In genomic region chrX:39725114-39725513, GRCh38 we compare ENCODE assay signal across 25 cellular contexts.
"Had no signal": no experiment of that assay in that cellular context is flagged by ENCODE, and none has a peak within 500 bp of the region (broad histone marks: within the 10 kb centered on the region; RNA-seq: fewer than 3 reads in every experiment).

No MANE protein-coding gene starts in this region.

- H3K4me1 ChIP-seq: body of pancreas had no signal

- DNase-seq: activated CD4-positive, alpha-beta T cell treated with anti-CD3 and anti-CD28 coated beads for 48 hours; activated CD4-positive, alpha-beta T cell treated with anti-CD3 and anti-CD28 coated beads, Interleukin-2, amount 50 U/mL, for 4 hours; activated CD4-positive, CD25-positive, alpha-beta regulatory T cell treated with anti-CD3 and anti-CD28 coated beads, Interleukin-2, amount 50 U/mL, for 72 hours; activated CD8-positive, alpha-beta memory T cell treated with anti-CD3 and anti-CD28 coated beads for 24 hours; activated effector memory CD4-positive, alpha-beta T cell treated with anti-CD3 and anti-CD28 coated beads, Interleukin-2, amount 50 U/mL, for 16 hours; activated naive CD4-positive, alpha-beta T cell treated with Interleukin-2 at 50 U/mL for 16 hours; activated naive CD8-positive, alpha-beta T cell treated with anti-CD3 and anti-CD28 coated beads, Interleukin-2, amount 50 U/mL, for 24 hours; activated T-cell treated with anti-CD3 and anti-CD28 coated beads, Interleukin-2, amount 50 U/mL, for 4 hours; amniotic stem cell; body of pancreas; Kasumi-1; NCI-H1048; NCI-H146; NCI-H1930; NCI-H2107; NCI-H345; NCI-H510A; NCI-H526 treated with DMSO at 0.1 percent for 48 hours; PC-3; SHP77; SW 1271 had no signal

- H3K27me3 ChIP-seq: ascending aorta, body of pancreas, SJSA1 had no signal

- H3K4me3 ChIP-seq: ascending aorta, body of pancreas, SJSA1 had no signal

- ATAC-seq: body of pancreas, PC-3, SK-N-SH treated with all-trans-retinoic acid at 6 μM for 48 hours, WTC11 had no signal

- H3K27ac ChIP-seq: ascending aorta, body of pancreas, SJSA1 had no signal

- H3K36me3 ChIP-seq: ascending aorta, SJSA1 had no signal

- H3K9me3 ChIP-seq: body of pancreas, SJSA1 had no signal
